In genomic region chr11:66713746-66714480, GRCh38 we compare ENCODE assay signal across 19 cellular contexts. TPM values are rescaled to one million over a fixed set of nuclear protein-coding genes. Genes with fewer than 3 reads are reported as not detected.
DNase-seq lines count a peak whose midpoint lies in the region; ATAC-seq and TF ChIP-seq lines count a peak whose summit lies in the region.
"Had no signal": no experiment of that assay in that cellular context is flagged by ENCODE, and none has a peak within 500 bp of the region (broad histone marks: within the 10 kb centered on the region; RNA-seq: fewer than 3 reads in every experiment).

No MANE protein-coding gene starts in this region.

- no peak overlapping the region for H2AFZ ChIP-seq in H9 (ENCODE audit: low read length)
- H2AFZ ChIP-seq: GM23338 had no signal

- H3K23ac ChIP-seq in H9 (ENCODE audit: insufficient read length, low read depth, low read length) = no peak overlapping the region

- no peak overlapping the region for H2BK120ac ChIP-seq in H9 (ENCODE audit: low read depth, low read length, poor library complexity, severe bottlenecking)

- H2BK5ac ChIP-seq in H9 (ENCODE audit: insufficient read length, low read length) = no peak overlapping the region

- peaks cover 26 to 87% (median 74%) of the 10 kb centered on the region in 3 experiments; a peak in 6 of 7 replicates for H3K36me3 Mint-ChIP-seq in H9 (ENCODE audit: insufficient read depth in 1 of 3, low read depth in 3 of 3)
- peaks cover 5% of the 10 kb centered on the region for H3K36me3 Mint-ChIP-seq in neural crest cell (ENCODE audit: low read depth)
- peaks cover 13% of the 10 kb centered on the region for H3K36me3 Mint-ChIP-seq in type B pancreatic cell
- H3K36me3 Mint-ChIP-seq: CD4-positive, alpha-beta memory T cell had no signal

- no peak overlapping the region for H3K56ac ChIP-seq in H9 (ENCODE audit: insufficient read length, low read depth, low read length)

- H3K27me3 Mint-ChIP-seq in H9 (ENCODE audit: low read depth) (no peaks in the 10 kb centered on the region; the same call in 1 of the 2 replicates), neural crest cell (ENCODE audit: low read depth) (no peaks in the 10 kb centered on the region), type B pancreatic cell (no peaks in the 10 kb centered on the region)

- no peak overlapping the region for H3K18ac ChIP-seq in H9 (ENCODE audit: insufficient read length, low read depth, low read length)

- H3K14ac ChIP-seq in H9 (ENCODE audit: insufficient read depth, low read length) = no peak overlapping the region

- H3K27ac ChIP-seq in H9 (ENCODE audit: insufficient read length, low read depth, low read length) = no peak overlapping the region
- H3K27ac ChIP-seq in angular gyrus (ENCODE audit: low read depth, low read length) = peak overlapping the region; percentile 1
- H3K27ac ChIP-seq: BLaER1 treated with 17β-estradiol and CSF1 and Interleukin-3, amounts not matched to agents 10 nM and 100 nM had no signal

- no peaks in the 10 kb centered on the region for H3K79me2 ChIP-seq in H9 (ENCODE audit: insufficient read depth, low read length)

- H2BK15ac ChIP-seq in H9 (ENCODE audit: low read depth, low read length) = no peak overlapping the region

- no peak overlapping the region for H4K91ac ChIP-seq in H9 (ENCODE audit: insufficient read length, low read depth, low read length)

- H3K9me3 Mint-ChIP-seq in H9 (no peaks in the 10 kb centered on the region), neural crest cell (no peaks in the 10 kb centered on the region), type B pancreatic cell (no peaks in the 10 kb centered on the region)
- H3K9me3 Mint-ChIP-seq: CD4-positive, alpha-beta memory T cell; GM23338 had no signal

- no peak overlapping the region for H2BK20ac ChIP-seq in H9 (ENCODE audit: low read depth, low read length, poor library complexity, severe bottlenecking)

- H4K20me1 ChIP-seq in H9 (ENCODE audit: control insufficient read depth, insufficient read depth, insufficient read length) = no peaks in the 10 kb centered on the region

- no peak for ATAC-seq in HG03457 (IDR thresholded peaks at IDR 0.05; ENCODE audit: unreplicated experiment)
- ATAC-seq: GM23338, HCT116 had no signal

- DNase-seq in H9 (no peak), neural crest cell (ENCODE audit: low read depth, low spot score) (no peak), type B pancreatic cell (ENCODE audit: extremely low spot score, unreplicated experiment) (no peak), D341Med (ENCODE audit: low spot score) (no peak), NCI-H1417 treated with DMSO at 0.1 percent for 48 hours (lab: John Stamatoyannopoulos, UW) (no peak)
- DNase-seq: 8988T; CD4-positive, alpha-beta memory T cell; DMS153; Karpas-422; MV-4-11; NCI-H1694 treated with DMSO at 0.1 percent for 48 hours; NCI-H446 treated with DMSO at 0.1 percent for 48 hours; NCI-H526 treated with DMSO at 0.1 percent for 48 hours; SHP77 had no signal

- no peak for TF ChIP-seq CTCF in H9 (conservative IDR thresholded peaks at IDR 0.05)
- no peak for TF ChIP-seq CTCF in neural crest cell (conservative IDR thresholded peaks at IDR 0.05)
- no peak for TF ChIP-seq CTCF in type B pancreatic cell (conservative IDR thresholded peaks at IDR 0.05)

- no peak overlapping the region for H2BK12ac ChIP-seq in H9 (ENCODE audit: insufficient read length, low read depth, low read length)

- H3T11ph ChIP-seq in H9 (ENCODE audit: low read length) = no peak overlapping the region

- no CpG with 5 or more reads among the region's 12 CpGs for WGBS in H9 (ENCODE audit: extremely low coverage, insufficient read length, low lambda C conversion rate)

- H3K4me1 Mint-ChIP-seq in H9 = peaks cover 11 to 17% of the 10 kb centered on the region in 2 experiments
- no peaks in the 10 kb centered on the region for H3K4me1 Mint-ChIP-seq in neural crest cell
- H3K4me1 Mint-ChIP-seq in type B pancreatic cell (ENCODE audit: unreplicated experiment) = no peaks in the 10 kb centered on the region
- H3K4me1 Mint-ChIP-seq: CD4-positive, alpha-beta memory T cell had no signal

- H3K79me1 ChIP-seq in H9 (ENCODE audit: insufficient read depth, low read depth, low read length, poor library complexity, severe bottlenecking) = no peaks in the 10 kb centered on the region

- no peak overlapping the region for H3K9ac ChIP-seq in H9 (ENCODE audit: extremely low read depth, insufficient read length, low read length)
- H3K9ac ChIP-seq: BLaER1 treated with 17β-estradiol and CSF1 and Interleukin-3, amounts not matched to agents 10 nM and 100 nM had no signal

- no peak overlapping the region for H3K4ac ChIP-seq in H9 (ENCODE audit: low read depth, low read length)

- H4K5ac ChIP-seq in H9 (ENCODE audit: insufficient read length, low read depth, low read length) = no peak overlapping the region

- no peak overlapping the region for H2AK5ac ChIP-seq in H9 (ENCODE audit: insufficient read length, low read length)

- no peaks in the 10 kb centered on the region for H3K4me1 ChIP-seq in H9 (ENCODE audit: insufficient read depth, low read length)

- H3K4me3 Mint-ChIP-seq in H9 = no peak overlapping the region; a peak in 1 of 5 replicates
- no peak overlapping the region for H3K4me3 Mint-ChIP-seq in neural crest cell
- H3K4me3 Mint-ChIP-seq in type B pancreatic cell = no peak overlapping the region
- H3K4me3 Mint-ChIP-seq: CD4-positive, alpha-beta memory T cell; GM23338 had no signal

- H3K9me3 ChIP-seq in H9 (ENCODE audit: control insufficient read depth, low read depth, low read length) = no peaks in the 10 kb centered on the region
- H3K9me3 ChIP-seq: BLaER1 treated with 17β-estradiol and CSF1 and Interleukin-3, amounts not matched to agents 10 nM and 100 nM had no signal

- no peak overlapping the region for H3K4me2 ChIP-seq in H9 (ENCODE audit: insufficient read depth, insufficient read length, low read length)
- H3K4me2 ChIP-seq: BLaER1 treated with 17β-estradiol and CSF1 and Interleukin-3, amounts not matched to agents 10 nM and 100 nM; GM23338 had no signal

- H3K23me2 ChIP-seq in H9 (ENCODE audit: insufficient read length, low read depth, low read length, poor library complexity, severe bottlenecking) = no peaks in the 10 kb centered on the region

- H3K27me3 ChIP-seq in H9 (ENCODE audit: insufficient read depth, low read length) = no peaks in the 10 kb centered on the region
- H3K27me3 ChIP-seq: BLaER1 treated with 17β-estradiol and CSF1 and Interleukin-3, amounts not matched to agents 10 nM and 100 nM had no signal

- H3K27ac Mint-ChIP-seq in H9 (peak overlapping the region in 2 of 3 experiments; percentile 27 to 41; a peak in 2 of 7 replicates), neural crest cell (ENCODE audit: unreplicated experiment) (peak overlapping the region; percentile 3), type B pancreatic cell (peak overlapping the region; percentile 22)
- H3K27ac Mint-ChIP-seq: GM23338 had no signal

- no peak overlapping the region for H4K8ac ChIP-seq in H9 (replicated peaks; ENCODE audit: insufficient read length, low read depth, low read length)

RNA-seq across cellular contexts. Expression of gene SPTBN2, which starts 15.1 kb away (rescaled TPM):
- total RNA-seq in H9 (2021) (80.4 and 84.8 TPM in 2 replicates), neural crest cell (34.1 and 43.6 TPM in 2 replicates), type B pancreatic cell (ENCODE audit: low replicate concordance) (56.0 and 139 TPM in 2 replicates)
- total RNA-seq: CD4-positive, alpha-beta memory T cell had no signal

RNA-seq across cellular contexts. Expression of gene RBM4B, which starts 36.2 kb away (rescaled TPM):
- total RNA-seq in H9 (2021) = 34.0 and 36.9 TPM in 2 replicates
- 57.0 and 61.9 TPM in 2 replicates for total RNA-seq in neural crest cell
- total RNA-seq in type B pancreatic cell (ENCODE audit: low replicate concordance) = 25.2 and 49.1 TPM in 2 replicates
